Comparison of ENCODE assay signal across 1 cellular context in the genomic region with DNA sequence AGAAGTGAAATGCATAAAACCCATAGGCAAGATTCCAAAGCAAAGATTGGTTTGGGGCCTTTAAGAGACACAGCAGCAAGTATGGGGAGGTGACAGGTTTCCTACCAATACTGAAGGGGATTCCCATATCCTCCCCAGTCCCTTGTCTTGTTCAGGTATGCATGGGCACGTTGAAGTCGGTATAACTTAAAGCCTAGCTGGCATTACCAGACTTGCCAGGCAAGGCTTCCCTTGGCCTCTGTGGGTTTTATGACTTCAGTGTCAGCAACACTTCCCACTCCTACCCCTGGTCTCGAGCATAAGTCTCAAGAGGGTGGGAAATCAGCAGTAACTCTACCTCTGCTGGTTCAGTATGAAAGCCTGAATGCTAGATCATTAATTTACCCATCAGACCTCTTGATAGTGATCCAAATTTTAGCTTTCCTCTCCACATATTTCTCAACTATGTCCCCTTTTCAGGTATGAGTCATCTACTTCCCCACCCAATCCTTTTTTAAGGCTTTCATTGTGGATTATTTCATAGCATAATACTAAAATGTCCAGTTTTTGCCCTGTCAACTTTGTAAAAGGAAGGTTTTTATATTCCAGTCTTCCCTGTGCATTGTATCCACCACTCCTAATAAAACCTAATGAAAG.
TF ChIP-seq lines count a peak whose summit lies in the region.

No MANE protein-coding gene starts in this region.

TF ChIP-seq in HepG2, 621 proteins besides CTCF, POLR2A, EP300 and RAD21:
- TF ChIP-seq ZFP90 (CRISPR knock-in tag; IDR thresholded peaks at IDR 0.05; ENCODE audit: borderline replicate concordance) (no peak), TCF7 (IDR thresholded peaks at IDR 0.05; ENCODE audit: low read depth) (no peak), ZNF644 (CRISPR knock-in tag; IDR thresholded peaks at IDR 0.05; ENCODE audit: low read depth) (no peak), NKX3-1 (CRISPR knock-in tag; IDR thresholded peaks at IDR 0.05) (no peak), SIN3A (IDR thresholded peaks at IDR 0.05; ENCODE audit: borderline replicate concordance, low read depth, low read length) (no peak), U2AF2 (IDR thresholded peaks at IDR 0.05; ENCODE audit: low read depth, low read length) (no peak), ZNF878 (CRISPR knock-in tag; IDR thresholded peaks at IDR 0.05) (no peak), HNRNPUL1 (IDR thresholded peaks at IDR 0.05; ENCODE audit: low read depth, low read length) (no peak), ZNF709 (CRISPR knock-in tag; IDR thresholded peaks at IDR 0.05) (no peak)
- TF ChIP-seq, protein P1, sequence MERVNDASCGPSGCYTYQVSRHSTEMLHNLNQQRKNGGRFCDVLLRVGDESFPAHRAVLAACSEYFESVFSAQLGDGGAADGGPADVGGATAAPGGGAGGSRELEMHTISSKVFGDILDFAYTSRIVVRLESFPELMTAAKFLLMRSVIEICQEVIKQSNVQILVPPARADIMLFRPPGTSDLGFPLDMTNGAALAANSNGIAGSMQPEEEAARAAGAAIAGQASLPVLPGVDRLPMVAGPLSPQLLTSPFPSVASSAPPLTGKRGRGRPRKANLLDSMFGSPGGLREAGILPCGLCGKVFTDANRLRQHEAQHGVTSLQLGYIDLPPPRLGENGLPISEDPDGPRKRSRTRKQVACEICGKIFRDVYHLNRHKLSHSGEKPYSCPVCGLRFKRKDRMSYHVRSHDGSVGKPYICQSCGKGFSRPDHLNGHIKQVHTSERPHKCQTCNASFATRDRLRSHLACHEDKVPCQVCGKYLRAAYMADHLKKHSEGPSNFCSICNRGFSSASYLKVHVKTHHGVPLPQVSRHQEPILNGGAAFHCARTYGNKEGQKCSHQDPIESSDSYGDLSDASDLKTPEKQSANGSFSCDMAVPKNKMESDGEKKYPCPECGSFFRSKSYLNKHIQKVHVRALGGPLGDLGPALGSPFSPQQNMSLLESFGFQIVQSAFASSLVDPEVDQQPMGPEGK (CRISPR knock-in tag; IDR thresholded peaks at IDR 0.05), result no peak
- TF ChIP-seq, protein P2, sequence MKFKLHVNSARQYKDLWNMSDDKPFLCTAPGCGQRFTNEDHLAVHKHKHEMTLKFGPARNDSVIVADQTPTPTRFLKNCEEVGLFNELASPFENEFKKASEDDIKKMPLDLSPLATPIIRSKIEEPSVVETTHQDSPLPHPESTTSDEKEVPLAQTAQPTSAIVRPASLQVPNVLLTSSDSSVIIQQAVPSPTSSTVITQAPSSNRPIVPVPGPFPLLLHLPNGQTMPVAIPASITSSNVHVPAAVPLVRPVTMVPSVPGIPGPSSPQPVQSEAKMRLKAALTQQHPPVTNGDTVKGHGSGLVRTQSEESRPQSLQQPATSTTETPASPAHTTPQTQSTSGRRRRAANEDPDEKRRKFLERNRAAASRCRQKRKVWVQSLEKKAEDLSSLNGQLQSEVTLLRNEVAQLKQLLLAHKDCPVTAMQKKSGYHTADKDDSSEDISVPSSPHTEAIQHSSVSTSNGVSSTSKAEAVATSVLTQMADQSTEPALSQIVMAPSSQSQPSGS (CRISPR knock-in tag; IDR thresholded peaks at IDR 0.05), result no peak
